ENCODE assay signal across 18 cellular contexts in genomic region chr11:70901951-70902521, GRCh38.
DNase-seq lines count a peak whose midpoint lies in the region; ATAC-seq and TF ChIP-seq lines count a peak whose summit lies in the region.
"Had no signal": no experiment of that assay in that cellular context is flagged by ENCODE, and none has a peak within 500 bp of the region (broad histone marks: within the 10 kb centered on the region; RNA-seq: fewer than 3 reads in every experiment).

No MANE protein-coding gene starts in this region.

- H3K27ac ChIP-seq in gastroesophageal sphincter (peak overlapping the region; percentile 15 to 81 (median 77)), rectal smooth muscle tissue (ENCODE audit: low read depth, low read length) (peak overlapping the region; percentile 88)
- H3K27ac ChIP-seq: thoracic aorta had no signal

- H3K36me3 ChIP-seq in gastroesophageal sphincter (no peaks in the 10 kb centered on the region), rectal smooth muscle tissue (ENCODE audit: control insufficient read depth, insufficient read depth, low read length) (no peaks in the 10 kb centered on the region)
- H3K36me3 ChIP-seq: thoracic aorta had no signal

- H3K4me3 ChIP-seq in gastroesophageal sphincter (no peak overlapping the region), rectal smooth muscle tissue (ENCODE audit: low read length) (no peak overlapping the region)
- H3K4me3 ChIP-seq: dorsolateral prefrontal cortex, thoracic aorta had no signal

- H3K27me3 ChIP-seq in gastroesophageal sphincter (no peaks in the 10 kb centered on the region), rectal smooth muscle tissue (ENCODE audit: control insufficient read depth, insufficient read depth, low read length) (no peaks in the 10 kb centered on the region)

- no peak for TF ChIP-seq POLR2A in gastroesophageal sphincter (IDR thresholded peaks at IDR 0.05)

- peaks cover 0 to 5% (median 0%) of the 10 kb centered on the region in 3 donors for H3K9me3 ChIP-seq in gastroesophageal sphincter

- 53% methylated on average over 5 of the region's 15 CpGs; no CpG with 5 or more reads in 1 of the 2 donors for WGBS in gastroesophageal sphincter (ENCODE audit: low coverage in 1 of 2), 2 donors

- DNase-seq in HT-29 (ENCODE audit: low spot score): peak; percentile 4
- DNase-seq in NOMO-1 treated with DMSO at 0.1 percent for 48 hours (lab: John Stamatoyannopoulos, UW; ENCODE audit: unreplicated experiment): peak; percentile 78
- no peak for DNase-seq in ecto neural progenitor cell (ENCODE audit: low spot score)
- no peak for DNase-seq in NCI-H2171 (lab: John Stamatoyannopoulos, UW)
- DNase-seq: activated CD8-positive, alpha-beta memory T cell treated with anti-CD3 and anti-CD28 coated beads, Interleukin-2, amount 50 U/mL, for 48 hours; left ventricle myocardium superior; NCI-H2081; NCI-H82; nephron progenitor cell; SHP77 treated with DMSO at 0.1 percent for 48 hours; stimulated activated CD4-positive, alpha-beta T cell treated with anti-CD3 and anti-CD28 coated beads, Interleukin-2, amount 100 ng/mL, for 48 hours; T-helper 9 cell had no signal

- TF ChIP-seq CTCF in gastroesophageal sphincter (IDR thresholded peaks at IDR 0.05): no peak

- H3K9ac ChIP-seq in rectal smooth muscle tissue (ENCODE audit: low read length): no peak overlapping the region

- ATAC-seq in gastroesophageal sphincter: peak; percentile 35
- ATAC-seq in HG02884 (IDR thresholded peaks at IDR 0.05; ENCODE audit: unreplicated experiment): no peak
- no peak for ATAC-seq in GM18867 (IDR thresholded peaks at IDR 0.05; ENCODE audit: unreplicated experiment)
- ATAC-seq: left ventricle myocardium superior had no signal

- TF ChIP-seq EP300 in gastroesophageal sphincter (IDR thresholded peaks at IDR 0.05): no peak

- peaks cover 0 to 31% (median 3%) of the 10 kb centered on the region in 3 donors for H3K4me1 ChIP-seq in gastroesophageal sphincter
- H3K4me1 ChIP-seq in rectal smooth muscle tissue (ENCODE audit: control insufficient read depth, insufficient read depth, low read length): peaks cover 12% of the 10 kb centered on the region

Comparison
In these comparisons a context has a peak if more than half of its experiments do, and no peak if none do; other contexts are left out.
1. DNase-seq: peak in HT-29 (single experiment) and NOMO-1 treated with DMSO at 0.1 percent for 48 hours (single experiment); none in ecto neural progenitor cell (single experiment) and NCI-H2171 (single experiment).